Comparison of ENCODE assay signal across 9 cellular contexts in genomic region chr7:101237206-101238067, GRCh38. TPM values are rescaled to one million over a fixed set of nuclear protein-coding genes. Genes with fewer than 3 reads are reported as not detected.
DNase-seq lines count a peak whose midpoint lies in the region; ATAC-seq and TF ChIP-seq lines count a peak whose summit lies in the region.
"Had no signal": no experiment of that assay in that cellular context is flagged by ENCODE, and none has a peak within 500 bp of the region (broad histone marks: within the 10 kb centered on the region; RNA-seq: fewer than 3 reads in every experiment).

CLDN15 (minus strand) TSS chr7:101237802; CDS start chr7:101237581, 221 bp downstream.

- no peaks in the 10 kb centered on the region for H3K9me3 Mint-ChIP-seq in activated CD8-positive, alpha-beta T cell treated with anti-CD3 and anti-CD28 coated beads, Interleukin-2, amount 10 ng/mL, durations not matched to agents 7 days and 5 days (ENCODE audit: insufficient read depth)
- H3K9me3 Mint-ChIP-seq: T-helper 1 cell treated with Interleukin-12 subunit alpha and Interleukin-12 subunit beta and Interleukin-4 antibody, amounts not matched to agents 30 μg/mL and 1 μg/mL, for 36 hours had no signal

- intact Hi-C loops in left ventricle myocardium superior (cut with micrococcal nuclease) (no loop called here), sciatic nerve (cut with DNase I) (no loop called here)

- no peak within 1 kb of the TSS for H3K27ac Mint-ChIP-seq in activated CD8-positive, alpha-beta T cell treated with anti-CD3 and anti-CD28 coated beads, Interleukin-2, amount 10 ng/mL, durations not matched to agents 7 days and 5 days
- H3K27ac Mint-ChIP-seq: T-helper 1 cell treated with Interleukin-12 subunit alpha and Interleukin-12 subunit beta and Interleukin-4 antibody, amounts not matched to agents 30 μg/mL and 1 μg/mL, for 36 hours had no signal

- no peak within 1 kb of the TSS for H3K4me3 Mint-ChIP-seq in activated CD8-positive, alpha-beta T cell treated with anti-CD3 and anti-CD28 coated beads, Interleukin-2, amount 10 ng/mL, durations not matched to agents 7 days and 5 days
- H3K4me3 Mint-ChIP-seq: T-helper 1 cell treated with Interleukin-12 subunit alpha and Interleukin-12 subunit beta and Interleukin-4 antibody, amounts not matched to agents 30 μg/mL and 1 μg/mL, for 36 hours had no signal

- H3K4me1 Mint-ChIP-seq in activated CD8-positive, alpha-beta T cell treated with anti-CD3 and anti-CD28 coated beads, Interleukin-2, amount 10 ng/mL, durations not matched to agents 7 days and 5 days (ENCODE audit: low read depth), result peaks cover 5% of the 10 kb centered on the region

- no peaks in the 10 kb centered on the region for H3K27me3 Mint-ChIP-seq in activated CD8-positive, alpha-beta T cell treated with anti-CD3 and anti-CD28 coated beads, Interleukin-2, amount 10 ng/mL, durations not matched to agents 7 days and 5 days (ENCODE audit: low read depth)

- CTCF ChIA-PET in activated CD8-positive, alpha-beta T cell treated with anti-CD3 and anti-CD28 coated beads, Interleukin-2, amount 10 ng/mL, durations not matched to agents 7 days and 5 days (lab: Charles Lee), result interaction anchor here (1.3 to 3.7 kb wide), 2 partner anchors 7 to 12 kb away, joined by 3 to 19 read pairs; partner anchors contain the start of gene FIS1

- no peak for ATAC-seq in activated CD8-positive, alpha-beta T cell treated with anti-CD3 and anti-CD28 coated beads, Interleukin-2, amount 10 ng/mL, durations not matched to agents 7 days and 5 days
- ATAC-seq in left ventricle myocardium superior (peak; percentile 83), sciatic nerve (peak; percentile 80), HG02981 (IDR thresholded peaks at IDR 0.05; ENCODE audit: unreplicated experiment) (no peak)

- no peak for TF ChIP-seq CTCF in GM10266 (IDR thresholded peaks at IDR 0.05; ENCODE audit: control insufficient read depth, insufficient read depth, low read depth, missing control alignments)

- POLR2A ChIA-PET in activated CD8-positive, alpha-beta T cell treated with anti-CD3 and anti-CD28 coated beads, Interleukin-2, amount 10 ng/mL, durations not matched to agents 7 days and 5 days (lab: Charles Lee), result no interaction called here

- peaks cover 4% of the 10 kb centered on the region for H3K36me3 Mint-ChIP-seq in activated CD8-positive, alpha-beta T cell treated with anti-CD3 and anti-CD28 coated beads, Interleukin-2, amount 10 ng/mL, durations not matched to agents 7 days and 5 days (ENCODE audit: low read depth)

- peak; percentile 18 for DNase-seq in GM10266 (ENCODE audit: extremely low spot score)
- DNase-seq in activated CD8-positive, alpha-beta T cell treated with anti-CD3 and anti-CD28 coated beads, Interleukin-2, amount 10 ng/mL, durations not matched to agents 7 days and 5 days, result no peak
- DNase-seq in left ventricle myocardium superior, result peak; percentile 91
- peak; percentile 79 for DNase-seq in sciatic nerve (ENCODE audit: low spot score)
- DNase-seq in NCI-H128 (lab: John Stamatoyannopoulos, UW; ENCODE audit: unreplicated experiment), result no peak
- no peak for DNase-seq in HPDE6-E6E7 (ENCODE audit: extremely low spot score)
- no peak for DNase-seq in NCI-H524 (lab: John Stamatoyannopoulos, UW)

RNA-seq across cellular contexts. Expression of gene CLDN15, which starts in this region (rescaled TPM):
- total RNA-seq in activated CD8-positive, alpha-beta T cell treated with anti-CD3 and anti-CD28 coated beads, Interleukin-2, amount 10 ng/mL, durations not matched to agents 7 days and 5 days, result 10 to 100 TPM; 19.6 to 21.2 TPM
- total RNA-seq in left ventricle myocardium superior (3.8 TPM), sciatic nerve (17.4 TPM)

Comparison
In these comparisons a context has a peak if more than half of its experiments do, and no peak if none do; other contexts are left out.
1. DNase-seq: peak in GM10266 (single experiment), left ventricle myocardium superior (single experiment) and sciatic nerve (single experiment); none in activated CD8-positive, alpha-beta T cell treated with anti-CD3 and anti-CD28 coated beads, Interleukin-2, amount 10 ng/mL, durations not matched to agents 7 days and 5 days (single experiment), NCI-H128 (single experiment), HPDE6-E6E7 (single experiment) and NCI-H524 (0 of 2).
2. ATAC-seq: peak in left ventricle myocardium superior (single experiment) and sciatic nerve (single experiment); none in activated CD8-positive, alpha-beta T cell treated with anti-CD3 and anti-CD28 coated beads, Interleukin-2, amount 10 ng/mL, durations not matched to agents 7 days and 5 days (single experiment) and HG02981 (single experiment).